Comparison of ENCODE assay signal across 19 cellular contexts in the genomic region with DNA sequence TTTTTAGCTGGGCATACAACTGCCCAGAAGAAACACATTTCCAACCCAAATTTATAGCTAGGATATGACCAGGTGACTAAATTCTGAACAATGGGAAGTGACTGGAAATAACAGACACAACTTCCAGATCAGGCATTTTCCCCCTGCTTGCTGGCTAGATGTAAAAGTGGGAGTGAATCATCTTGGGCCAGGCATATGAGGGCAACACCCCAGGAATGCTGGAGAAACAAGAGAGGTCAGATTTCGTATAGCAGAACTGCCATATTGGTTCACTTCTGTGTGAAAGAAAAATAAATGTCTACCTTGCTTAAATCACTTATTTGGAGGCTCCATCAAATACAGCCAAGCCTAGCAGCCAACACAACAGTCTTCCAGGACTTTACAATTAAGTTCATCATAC. TPM values are rescaled to one million over a fixed set of nuclear protein-coding genes. Genes with fewer than 3 reads are reported as not detected.
DNase-seq lines count a peak whose midpoint lies in the region; FAIRE-seq and TF ChIP-seq lines count a peak whose summit lies in the region.
"Had no signal": no experiment of that assay in that cellular context is flagged by ENCODE, and none has a peak within 500 bp of the region (broad histone marks: within the 10 kb centered on the region; RNA-seq: fewer than 3 reads in every experiment).

No MANE protein-coding gene starts in this region.

- CTCF ChIA-PET in MCF 10A (lab: Yijun Ruan, JAX): interaction anchor here (0.6 to 1.1 kb wide), 3 partner anchors 76 to 1747 kb away, joined by 3 read pairs; no protein-coding TSS in a partner anchor

- no peaks in the 10 kb centered on the region for H3K36me3 ChIP-seq in breast epithelium
- no peaks in the 10 kb centered on the region for H3K36me3 ChIP-seq in WERI-Rb-1
- H3K36me3 ChIP-seq: cardiac muscle cell had no signal

- H3K27ac Mint-ChIP-seq in MCF 10A (ENCODE audit: low read depth, unreplicated experiment): peak overlapping the region; percentile 82
- H3K27ac Mint-ChIP-seq: activated T-helper 2 cell treated with anti-CD3 and anti-CD28 coated beads, Interferon-gamma antibody, Interleukin-2, Interleukin-4, amounts not matched to agents 10 μg/mL and 5 μg/mL and 100 μg/mL, durations not matched to agents 14 hours and 24 hours and 36 hours; natural killer cell treated with Interleukin-12 subunit alpha and Interleukin-12 subunit beta and Interleukin-15 and Interleukin-18, amount 100 ng/mL, for 72 hours; type B pancreatic cell had no signal

- H3K36me3 Mint-ChIP-seq in MCF 10A (ENCODE audit: insufficient read depth, unreplicated experiment): peaks cover 25% of the 10 kb centered on the region
- H3K36me3 Mint-ChIP-seq: natural killer cell treated with Interleukin-12 subunit alpha and Interleukin-12 subunit beta and Interleukin-15 and Interleukin-18, amount 100 ng/mL, for 72 hours; type B pancreatic cell had no signal

- TF ChIP-seq CTCF in MCF 10A (IDR thresholded peaks at IDR 0.05; ENCODE audit: unreplicated experiment): no peak
- no peak for TF ChIP-seq CTCF in breast epithelium (IDR thresholded peaks at IDR 0.05)
- no peak for TF ChIP-seq CTCF in fibroblast of the aortic adventitia (IDR thresholded peaks at IDR 0.05; ENCODE audit: insufficient read depth, low read length)
- no peak for TF ChIP-seq CTCF in WERI-Rb-1 (IDR thresholded peaks at IDR 0.05; ENCODE audit: low read depth, low read length)

- DNase-seq in MCF 10A (ENCODE audit: unreplicated experiment): peak; percentile 70
- no peak for DNase-seq in breast epithelium (ENCODE audit: low spot score in 2 of 2)
- peak; percentile 48 for DNase-seq in amniotic stem cell (lab: John Stamatoyannopoulos, UW)
- peak; percentile 78 for DNase-seq in fibroblast of the aortic adventitia (ENCODE audit: low read depth)
- DNase-seq in urothelium cell line (ENCODE audit: low spot score): peak; percentile 37
- no peak for DNase-seq in NCI-H1694 (lab: John Stamatoyannopoulos, UW)
- DNase-seq in WERI-Rb-1: no peak
- DNase-seq in stimulated activated CD4-positive, alpha-beta T cell treated with anti-CD3 and anti-CD28 coated beads, Interleukin-4, amount 100 ng/mL, for 24 hours: no peak
- DNase-seq: activated CD4-positive, alpha-beta T cell treated with anti-CD3 and anti-CD28 coated beads, Interleukin-2, amount 50 U/mL, for 48 hours; Kasumi-1; NCI-H2107; small intestine; T-helper 1 cell had no signal

- H3K27ac ChIP-seq in breast epithelium: no peak overlapping the region
- no peak overlapping the region for H3K27ac ChIP-seq in WERI-Rb-1
- H3K27ac ChIP-seq: 22Rv1, cardiac muscle cell had no signal

- H3K9me3 ChIP-seq in breast epithelium (no peaks in the 10 kb centered on the region), WERI-Rb-1 (ENCODE audit: severe bottlenecking) (no peaks in the 10 kb centered on the region)

- BruUV-seq in MCF 10A (replicated peaks; lab: Mats Ljungman, UMichigan): no TSS peak

- no peak for FAIRE-seq in urothelium cell line (lab: Jason Lieb, UNC)
- FAIRE-seq: GM12891, small intestine had no signal

- peaks cover 25% of the 10 kb centered on the region for H3K4me1 Mint-ChIP-seq in MCF 10A (ENCODE audit: insufficient read depth, unreplicated experiment)

- no peak overlapping the region for H3K4me3 Mint-ChIP-seq in MCF 10A (ENCODE audit: unreplicated experiment)
- H3K4me3 Mint-ChIP-seq: natural killer cell treated with Interleukin-12 subunit alpha and Interleukin-12 subunit beta and Interleukin-15 and Interleukin-18, amount 100 ng/mL, for 72 hours; type B pancreatic cell had no signal

- POLR2A ChIA-PET in MCF 10A (lab: Yijun Ruan, JAX): interaction anchor here (12.9 kb wide), 1 partner anchor 19 kb away, joined by 270 read pairs; the partner anchor contains the start of gene RTN3

- H3K4me1 ChIP-seq in breast epithelium: peaks cover 0 to 12% of the 10 kb centered on the region in 2 donors

- no peak for TF ChIP-seq POLR2A in breast epithelium (IDR thresholded peaks at IDR 0.05)

- H3K27me3 ChIP-seq in breast epithelium: no peaks in the 10 kb centered on the region
- H3K27me3 ChIP-seq in WERI-Rb-1 (ENCODE audit: insufficient read depth, low read depth, severe bottlenecking): no peaks in the 10 kb centered on the region
- H3K27me3 ChIP-seq: cardiac muscle cell had no signal

- no peaks in the 10 kb centered on the region for H3K27me3 Mint-ChIP-seq in MCF 10A (ENCODE audit: insufficient read depth, unreplicated experiment)
- H3K27me3 Mint-ChIP-seq: natural killer cell treated with Interleukin-12 subunit alpha and Interleukin-12 subunit beta and Interleukin-15 and Interleukin-18, amount 100 ng/mL, for 72 hours; type B pancreatic cell had no signal

- intact Hi-C loops in MCF 10A (cut with micrococcal nuclease) (no loop called here), breast epithelium (cut with DNase I; ENCODE audit: low total_unique reads) (no loop called here)

- H3K4me3 ChIP-seq in breast epithelium (no peak overlapping the region), fibroblast of the aortic adventitia (ENCODE audit: low read depth, low read length) (no peak overlapping the region), WERI-Rb-1 (ENCODE audit: low read depth, low read length) (no peak overlapping the region)
- H3K4me3 ChIP-seq: cardiac muscle cell had no signal

- H3K9me3 Mint-ChIP-seq in MCF 10A (ENCODE audit: unreplicated experiment): no peaks in the 10 kb centered on the region
- H3K9me3 Mint-ChIP-seq: activated T-helper 2 cell treated with anti-CD3 and anti-CD28 coated beads, Interferon-gamma antibody, Interleukin-2, Interleukin-4, amounts not matched to agents 10 μg/mL and 5 μg/mL and 100 μg/mL, durations not matched to agents 14 hours and 24 hours and 36 hours; natural killer cell treated with Interleukin-12 subunit alpha and Interleukin-12 subunit beta and Interleukin-15 and Interleukin-18, amount 100 ng/mL, for 72 hours; type B pancreatic cell had no signal

RNA-seq across cellular contexts. Expression of gene ATL3, which starts 7.4 kb away (rescaled TPM):
- total RNA-seq in MCF 10A (2022) (74.0 and 77.1 TPM in 2 replicates), breast epithelium (100 to 1,000 TPM in 1 of 3 donors, 10 to 100 TPM in 2; 75.2 to 165 (median 77.3) TPM), fibroblast of the aortic adventitia (ENCODE audit: low replicate concordance) (298 and 320 TPM in 2 replicates)

RNA-seq across cellular contexts. Expression of gene RTN3, which starts 17.5 kb away (rescaled TPM):
- 95.4 and 129 TPM in 2 replicates for total RNA-seq in MCF 10A (2022)
- 100 to 1,000 TPM; 115 to 199 (median 162) TPM for total RNA-seq in breast epithelium
- total RNA-seq in fibroblast of the aortic adventitia (ENCODE audit: low replicate concordance): 151 and 168 TPM in 2 replicates

RNA-seq across cellular contexts. Expression of gene PLAAT3, which starts 49.6 kb away (rescaled TPM):
- total RNA-seq in MCF 10A (2022) (3.6 and 3.9 TPM in 2 replicates), breast epithelium (100 to 1,000 TPM; 128 to 527 (median 204) TPM), fibroblast of the aortic adventitia (ENCODE audit: low replicate concordance) (9.0 and 71.9 TPM in 2 replicates)

Comparison
In these comparisons a context has a peak if more than half of its experiments do, and no peak if none do; other contexts are left out.
1. DNase-seq: peak in MCF 10A (single experiment), amniotic stem cell (single experiment), fibroblast of the aortic adventitia (single experiment) and urothelium cell line (single experiment); none in breast epithelium (0 of 2), NCI-H1694 (single experiment), WERI-Rb-1 (single experiment) and stimulated activated CD4-positive, alpha-beta T cell treated with anti-CD3 and anti-CD28 coated beads, Interleukin-4, amount 100 ng/mL, for 24 hours (single experiment).